Comparison of ENCODE assay signal across 8 cellular contexts in genomic region chr17:76726766-76727718, GRCh38. TPM values are rescaled to one million over a fixed set of nuclear protein-coding genes. Genes with fewer than 3 reads are reported as not detected.
A peak's percentile ranks its signal among the peaks of the same experiment; 100 is the strongest.
DNase-seq lines count a peak whose midpoint lies in the region; ATAC-seq and TF ChIP-seq lines count a peak whose summit lies in the region.

METTL23 (plus strand) TSS chr17:76726839; CDS start chr17:76729711, 2,872 bp downstream.

- peak within 1 kb of the TSS; percentile 97 for H3K9ac ChIP-seq in KMS-11

- H3K9me3 ChIP-seq in hepatocyte (ENCODE audit: low read depth) (no peaks in the 10 kb centered on the region), gastrocnemius medialis (no peaks in the 10 kb centered on the region)

- H3K4me2 ChIP-seq in KMS-11 (peak within 1 kb of the TSS; percentile 89), hepatocyte (peak within 1 kb of the TSS; percentile 91)

- peak; percentile 12 to 77 for TF ChIP-seq POLR2A in gastrocnemius medialis (IDR thresholded peaks at IDR 0.05)

- TF ChIP-seq CTCF in KMS-11 (conservative IDR thresholded peaks at IDR 0.05; ENCODE audit: low read depth, low read length) (peak; percentile 91), hepatocyte (IDR thresholded peaks at IDR 0.05; ENCODE audit: poor library complexity) (peak; percentile 78), gastrocnemius medialis (IDR thresholded peaks at IDR 0.05 in 4 of 5, conservative IDR thresholded peaks at IDR 0.05 in 1 of 5) (peak; percentile 54 to 80 (median 75))

- WGBS in hepatocyte (ENCODE audit: low lambda C conversion rate, missing lambda C conversion rate) = 5% methylated on average over 40 of the region's 72 CpGs

- peak; percentile 42 for ATAC-seq in GM21737 (IDR thresholded peaks at IDR 0.05; ENCODE audit: unreplicated experiment)
- peak; percentile 67 to 72 for ATAC-seq in gastrocnemius medialis

- H4K20me1 ChIP-seq in KMS-11 (ENCODE audit: insufficient read depth) (peaks cover 8% of the 10 kb centered on the region; the same call in 1 of the 2 replicates), hepatocyte (ENCODE audit: insufficient read depth, poor library complexity, severe bottlenecking) (peaks cover 6% of the 10 kb centered on the region)

- no peaks in the 10 kb centered on the region for H3K9me2 ChIP-seq in hepatocyte (replicated peaks; ENCODE audit: insufficient read depth)

- H2AFZ ChIP-seq in KMS-11 (ENCODE audit: low read depth) (peak within 1 kb of the TSS; percentile 48), hepatocyte (peak within 1 kb of the TSS; percentile 81)

- peaks cover 42% of the 10 kb centered on the region for H3K4me1 ChIP-seq in KMS-11 (ENCODE audit: low read depth, poor library complexity, severe bottlenecking)
- H3K4me1 ChIP-seq in hepatocyte (ENCODE audit: insufficient read depth) = peaks cover 24% of the 10 kb centered on the region
- H3K4me1 ChIP-seq in gastrocnemius medialis = peaks cover 38 to 43% of the 10 kb centered on the region in 2 donors

- H3K4me3 ChIP-seq in KMS-11 (IDR thresholded peaks at IDR 0.05; ENCODE audit: insufficient read depth, low read depth, low read length) (no peak within 1 kb of the TSS), hepatocyte (peak within 1 kb of the TSS; percentile 82), gastrocnemius medialis (peak within 1 kb of the TSS; percentile 83 to 99 (median 97))

- H3K79me2 ChIP-seq in KMS-11 (ENCODE audit: insufficient read depth, low read depth) = peaks cover 84% of the 10 kb centered on the region
- peaks cover 81% of the 10 kb centered on the region for H3K79me2 ChIP-seq in hepatocyte

- intact Hi-C loops in T-helper 1 cell treated with Interleukin-12 subunit alpha and Interleukin-12 subunit beta and Interleukin-4 antibody, amounts not matched to agents 30 ng/mL and 1 ng/mL, for 36 hours (cut with micrococcal nuclease) = loop anchor here (1.0 to 5.0 kb wide), 13 partner anchors 10 to 950 kb away; partner anchors contain the start of genes MXRA7, SEC14L1, SRSF2 and UBE2O
- intact Hi-C loops in gastrocnemius medialis (cut with DNase I; ENCODE audit: low total_unique reads) = loop anchor here (1.0 to 10.0 kb wide), 2 partner anchors 10 to 942 kb away; partner anchors contain the start of genes SRSF2 and UNK

- H3K27me3 ChIP-seq in KMS-11 (ENCODE audit: insufficient read depth, low read depth) (no peaks in the 10 kb centered on the region), hepatocyte (no peaks in the 10 kb centered on the region), gastrocnemius medialis (no peaks in the 10 kb centered on the region)

- H3K27ac ChIP-seq in KMS-11 = peak within 1 kb of the TSS; percentile 98
- H3K27ac ChIP-seq in hepatocyte = peak within 1 kb of the TSS; percentile 100
- peak within 1 kb of the TSS; percentile 98 to 100 (median 100) for H3K27ac ChIP-seq in gastrocnemius medialis

- in situ Hi-C loops in gastrocnemius medialis (cut with MboI; ENCODE audit: low sequenced_read_pairs in 4 of 4) = no loop called here

- H3K36me3 ChIP-seq in KMS-11 (ENCODE audit: insufficient read depth) (peaks cover 3% of the 10 kb centered on the region; the same call in 1 of the 2 replicates), hepatocyte (replicated peaks; ENCODE audit: insufficient read depth, low read depth) (peaks cover 7% of the 10 kb centered on the region), gastrocnemius medialis (peaks cover 0 to 36% of the 10 kb centered on the region in 2 donors)

- DNase-seq in GF-D8 (lab: John Stamatoyannopoulos, UW) (peak; percentile 33), anterior cingulate cortex (lab: John Stamatoyannopoulos, UW) (peak in 39 of 58 donors; percentile 51 to 85 (median 73)), hepatocyte (ENCODE audit: low spot score) (peak; percentile 89), gastrocnemius medialis (peak; percentile 81 to 87), GM19240 (ENCODE audit: insufficient read length, low spot score) (no peak)

RNA-seq across cellular contexts. Expression of gene METTL23, which starts in this region (rescaled TPM):
- total RNA-seq in T-helper 1 cell treated with Interleukin-12 subunit alpha and Interleukin-12 subunit beta and Interleukin-4 antibody, amounts not matched to agents 30 ng/mL and 1 ng/mL, for 36 hours = 39.5 and 47.3 TPM in 2 replicates
- total RNA-seq in hepatocyte = 36.6 and 36.8 TPM in 2 replicates
- polyA plus RNA-seq in hepatocyte = 48.0 and 56.5 TPM in 2 replicates
- total RNA-seq in gastrocnemius medialis = 10 to 100 TPM; 23.9 to 35.5 (median 29.7) TPM
